ENCODE assay signal across 8 cellular contexts in the genomic region with DNA sequence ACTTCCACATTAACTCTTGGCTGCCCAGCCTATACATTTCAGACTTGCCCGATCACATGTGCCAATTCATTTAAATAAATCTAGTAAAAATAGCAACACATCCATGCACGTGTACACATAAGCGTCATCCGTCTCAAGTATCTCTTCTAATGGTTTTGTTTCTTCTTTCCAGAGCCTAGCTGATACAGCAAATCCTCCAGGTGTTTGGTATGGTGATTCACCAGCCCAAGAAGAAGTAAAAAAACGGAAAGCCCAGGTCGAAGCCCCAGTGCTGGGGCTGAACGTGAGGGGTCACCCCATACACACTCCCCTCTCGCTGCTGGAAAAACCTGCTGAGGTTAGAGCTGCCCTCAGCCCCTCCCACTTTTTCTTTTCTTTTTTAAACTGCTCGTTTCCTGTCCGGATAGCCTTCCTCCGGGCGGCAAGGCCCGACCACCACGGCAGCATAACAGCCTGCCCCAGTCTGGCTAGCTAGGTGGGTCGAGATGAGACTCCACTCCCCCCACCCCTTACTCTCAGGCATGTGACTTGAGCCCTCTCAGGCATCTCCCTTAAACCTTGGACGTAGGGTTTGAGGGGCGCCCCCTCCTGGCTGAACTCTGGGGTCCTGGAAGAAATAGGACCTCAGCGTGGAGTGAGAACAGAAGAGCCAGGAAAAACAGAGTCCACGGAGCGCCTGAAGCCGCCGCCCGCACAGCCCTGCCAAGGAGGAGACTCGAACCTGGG. TPM values are rescaled to one million over a fixed set of nuclear protein-coding genes. Genes with fewer than 3 reads are reported as not detected.
A peak's percentile ranks its signal among the peaks of the same experiment; 100 is the strongest.
DNase-seq lines count a peak whose midpoint lies in the region; ATAC-seq lines count a peak whose summit lies in the region.

No MANE protein-coding gene starts in this region.

- peaks cover 34% of the 10 kb centered on the region for H3K4me1 Mint-ChIP-seq in activated naive CD8-positive, alpha-beta T cell (ENCODE audit: low read depth)
- peaks cover 25 to 31% of the 10 kb centered on the region in 2 donors for H3K4me1 Mint-ChIP-seq in natural killer cell treated with Interleukin-12 subunit alpha and Interleukin-12 subunit beta and Interleukin-15 and Interleukin-18, amount 100 ng/mL, for 72 hours (ENCODE audit: low read depth in 2 of 2)

- peaks cover 36% of the 10 kb centered on the region for H3K27me3 Mint-ChIP-seq in activated naive CD8-positive, alpha-beta T cell
- H3K27me3 Mint-ChIP-seq in natural killer cell treated with Interleukin-12 subunit alpha and Interleukin-12 subunit beta and Interleukin-15 and Interleukin-18, amount 100 ng/mL, for 72 hours = peaks cover 35 to 36% of the 10 kb centered on the region in 2 donors

- no peak for ATAC-seq in natural killer cell treated with Interleukin-12 subunit alpha and Interleukin-12 subunit beta and Interleukin-15 and Interleukin-18, amount 100 ng/mL, for 72 hours
- ATAC-seq in GM19463 (IDR thresholded peaks at IDR 0.05; ENCODE audit: unreplicated experiment) (no peak), HG02623 (IDR thresholded peaks at IDR 0.05; ENCODE audit: unreplicated experiment) (no peak)

- H3K36me3 Mint-ChIP-seq in activated naive CD8-positive, alpha-beta T cell = no peaks in the 10 kb centered on the region
- H3K36me3 Mint-ChIP-seq in natural killer cell treated with Interleukin-12 subunit alpha and Interleukin-12 subunit beta and Interleukin-15 and Interleukin-18, amount 100 ng/mL, for 72 hours = no peaks in the 10 kb centered on the region

- peak overlapping the region; percentile 51 for H3K4me3 Mint-ChIP-seq in activated naive CD8-positive, alpha-beta T cell
- H3K4me3 Mint-ChIP-seq in natural killer cell treated with Interleukin-12 subunit alpha and Interleukin-12 subunit beta and Interleukin-15 and Interleukin-18, amount 100 ng/mL, for 72 hours = peak overlapping the region; percentile 76

- DNase-seq in activated CD8-positive, alpha-beta memory T cell treated with anti-CD3 and anti-CD28 coated beads, Interleukin-2, amount 50 U/mL, for 48 hours = peak; percentile 83
- DNase-seq in activated CD8-positive, alpha-beta memory T cell treated with anti-CD3 and anti-CD28 coated beads for 24 hours = no peak
- DNase-seq in M059J (ENCODE audit: low read depth) (peak; percentile 40), iPS-NIHi7 (ENCODE audit: extremely low spot score) (no peak)
- DNase-seq in natural killer cell treated with Interleukin-12 subunit alpha and Interleukin-12 subunit beta and Interleukin-15 and Interleukin-18, amount 100 ng/mL, for 72 hours (ENCODE audit: low spot score) = peak; percentile 62

- H3K9me3 Mint-ChIP-seq in activated naive CD8-positive, alpha-beta T cell (ENCODE audit: low read depth) = no peaks in the 10 kb centered on the region
- no peaks in the 10 kb centered on the region for H3K9me3 Mint-ChIP-seq in natural killer cell treated with Interleukin-12 subunit alpha and Interleukin-12 subunit beta and Interleukin-15 and Interleukin-18, amount 100 ng/mL, for 72 hours

- H3K27ac Mint-ChIP-seq in activated naive CD8-positive, alpha-beta T cell = no peak overlapping the region
- peak overlapping the region; percentile 69 to 88 for H3K27ac Mint-ChIP-seq in natural killer cell treated with Interleukin-12 subunit alpha and Interleukin-12 subunit beta and Interleukin-15 and Interleukin-18, amount 100 ng/mL, for 72 hours

RNA-seq across cellular contexts. Expression of a gene that starts 13.9 kb away (rescaled TPM):
- 0.15 TPM in 1 of 2 replicates, not detected in the other for total RNA-seq in M059J (2014; rRNA removed; shearing (Covaris generic))
- total RNA-seq in natural killer cell treated with Interleukin-12 subunit alpha and Interleukin-12 subunit beta and Interleukin-15 and Interleukin-18, amount 100 ng/mL, for 72 hours = not detected

RNA-seq across cellular contexts. Expression of a gene that starts 39.2 kb away (rescaled TPM):
- total RNA-seq in M059J (2014; rRNA removed; shearing (Covaris generic)) = 1.1 and 6.2 TPM in 2 replicates
- total RNA-seq in natural killer cell treated with Interleukin-12 subunit alpha and Interleukin-12 subunit beta and Interleukin-15 and Interleukin-18, amount 100 ng/mL, for 72 hours = 10 to 100 TPM in 1 of 2 donors, 1 to 10 TPM in 1; 8.5 to 11.6 TPM

Comparison
In these comparisons a context has a peak if more than half of its experiments do, and no peak if none do; other contexts are left out.
1. DNase-seq: peak in activated CD8-positive, alpha-beta memory T cell treated with anti-CD3 and anti-CD28 coated beads, Interleukin-2, amount 50 U/mL, for 48 hours (single experiment), M059J (single experiment) and natural killer cell treated with Interleukin-12 subunit alpha and Interleukin-12 subunit beta and Interleukin-15 and Interleukin-18, amount 100 ng/mL, for 72 hours (single experiment); none in activated CD8-positive, alpha-beta memory T cell treated with anti-CD3 and anti-CD28 coated beads for 24 hours (single experiment) and iPS-NIHi7 (single experiment).